13 cellular contexts compared by ENCODE assay signal in the genomic region with DNA sequence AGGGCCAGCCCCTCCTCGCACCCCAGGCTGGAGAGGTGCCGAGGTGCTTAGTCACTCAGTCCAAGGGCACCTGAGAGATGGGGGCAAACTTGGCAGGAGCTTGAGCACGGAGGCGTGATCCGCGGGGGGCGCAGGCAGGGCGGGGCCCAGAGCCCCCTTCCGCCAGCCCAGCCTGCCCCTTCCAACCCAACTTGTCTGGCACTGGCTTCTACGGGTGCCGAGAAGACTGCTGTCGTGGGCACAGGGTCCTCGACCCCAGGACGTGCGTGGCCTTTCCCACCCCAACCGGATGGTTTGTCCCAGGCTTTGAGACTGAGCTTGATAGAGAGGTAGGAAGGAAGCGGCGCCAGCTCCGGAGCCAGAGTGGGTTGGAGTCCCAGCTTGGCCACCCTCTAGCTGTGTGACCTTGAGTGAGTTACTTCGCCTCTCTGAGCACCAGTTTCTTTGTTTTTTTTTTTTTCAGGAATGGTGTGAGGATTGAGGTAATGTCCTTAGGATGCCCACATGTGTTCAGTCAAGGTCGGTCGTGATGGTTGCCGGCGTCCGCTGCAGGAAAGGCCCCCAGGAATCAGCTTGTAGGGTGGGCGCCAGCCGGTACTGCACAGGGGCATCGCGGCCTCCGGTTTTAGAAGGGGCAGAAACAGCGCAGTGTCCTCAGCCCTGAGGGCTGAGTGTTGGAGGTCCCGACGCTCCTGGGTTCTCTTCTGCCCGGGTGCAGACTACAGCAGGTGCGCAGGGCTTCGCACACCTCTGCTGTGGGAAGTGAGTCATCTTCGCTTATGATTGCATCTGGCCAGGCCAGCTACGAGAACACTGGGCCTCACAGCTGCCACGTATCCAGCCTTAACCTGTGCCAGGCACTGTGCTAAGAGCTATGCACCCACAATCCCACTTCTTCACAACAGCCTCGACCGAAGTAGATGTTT. TPM values are rescaled to one million over a fixed set of nuclear protein-coding genes. Genes with fewer than 3 reads are reported as not detected.
DNase-seq lines count a peak whose midpoint lies in the region; ATAC-seq and TF ChIP-seq lines count a peak whose summit lies in the region.
"Had no signal": no experiment of that assay in that cellular context is flagged by ENCODE, and none has a peak within 500 bp of the region (broad histone marks: within the 10 kb centered on the region; RNA-seq: fewer than 3 reads in every experiment).

No MANE protein-coding gene starts in this region.

- H3K4me3 ChIP-seq in gastroesophageal sphincter: no peak overlapping the region
- H3K4me3 ChIP-seq: left lung had no signal

- no peaks in the 10 kb centered on the region for H3K9me3 ChIP-seq in gastroesophageal sphincter
- H3K9me3 ChIP-seq: left lung had no signal

- H3K4me1 ChIP-seq in gastroesophageal sphincter: peaks cover 0 to 61% (median 32%) of the 10 kb centered on the region in 3 donors

- no peak for TF ChIP-seq CTCF in gastroesophageal sphincter (IDR thresholded peaks at IDR 0.05)

- H3K9me3 Mint-ChIP-seq in activated CD8-positive, alpha-beta memory T cell treated with anti-CD3 and anti-CD28 coated beads, Interleukin-2, amount 10 ng/mL, durations not matched to agents 7 days and 5 days (ENCODE audit: low read depth): no peaks in the 10 kb centered on the region
- H3K9me3 Mint-ChIP-seq in effector memory CD8-positive, alpha-beta T cell: no peaks in the 10 kb centered on the region

- DNase-seq in activated CD8-positive, alpha-beta memory T cell treated with anti-CD3 and anti-CD28 coated beads, Interleukin-2, amount 10 ng/mL, durations not matched to agents 7 days and 5 days: no peak
- no peak for DNase-seq in activated CD8-positive, alpha-beta memory T cell treated with anti-CD3 and anti-CD28 coated beads for 24 hours
- DNase-seq in HPDE6-E6E7 (ENCODE audit: extremely low spot score) (peak; percentile 37), renal cortical epithelial cell (ENCODE audit: low read depth) (peak; percentile 20), kidney glomerular epithelial cell (lab: John Stamatoyannopoulos, UW) (no peak)
- DNase-seq in effector memory CD8-positive, alpha-beta T cell: no peak
- DNase-seq: cortex of kidney, NCI-H524 treated with DMSO at 0.1 percent for 48 hours had no signal

- H3K27me3 Mint-ChIP-seq in activated CD8-positive, alpha-beta memory T cell treated with anti-CD3 and anti-CD28 coated beads, Interleukin-2, amount 10 ng/mL, durations not matched to agents 7 days and 5 days: peaks cover 92% of the 10 kb centered on the region
- H3K27me3 Mint-ChIP-seq in effector memory CD8-positive, alpha-beta T cell: peaks cover 72 to 94% of the 10 kb centered on the region in 2 donors

- no peak for TF ChIP-seq EP300 in gastroesophageal sphincter (IDR thresholded peaks at IDR 0.05)

- 13 to 14% methylated on average over 9 to 10 of the region's 41 CpGs for WGBS in gastroesophageal sphincter (ENCODE audit: low coverage in 1 of 2), 2 donors

- H3K36me3 ChIP-seq in gastroesophageal sphincter: no peaks in the 10 kb centered on the region
- H3K36me3 ChIP-seq: left lung had no signal

- H3K27ac Mint-ChIP-seq in activated CD8-positive, alpha-beta memory T cell treated with anti-CD3 and anti-CD28 coated beads, Interleukin-2, amount 10 ng/mL, durations not matched to agents 7 days and 5 days: peak overlapping the region; percentile 19
- no peak overlapping the region for H3K27ac Mint-ChIP-seq in effector memory CD8-positive, alpha-beta T cell

- no peak overlapping the region for H3K4me3 Mint-ChIP-seq in activated CD8-positive, alpha-beta memory T cell treated with anti-CD3 and anti-CD28 coated beads, Interleukin-2, amount 10 ng/mL, durations not matched to agents 7 days and 5 days
- H3K4me3 Mint-ChIP-seq in effector memory CD8-positive, alpha-beta T cell: peak overlapping the region; percentile 43 to 63

- H3K4me1 Mint-ChIP-seq in activated CD8-positive, alpha-beta memory T cell treated with anti-CD3 and anti-CD28 coated beads, Interleukin-2, amount 10 ng/mL, durations not matched to agents 7 days and 5 days: peaks cover 14% of the 10 kb centered on the region
- peaks cover 7 to 18% of the 10 kb centered on the region in 2 donors for H3K4me1 Mint-ChIP-seq in effector memory CD8-positive, alpha-beta T cell (ENCODE audit: low read depth in 2 of 2)

- no peak for TF ChIP-seq POLR2A in gastroesophageal sphincter (IDR thresholded peaks at IDR 0.05)

- CTCF ChIA-PET in activated CD8-positive, alpha-beta memory T cell treated with anti-CD3 and anti-CD28 coated beads, Interleukin-2, amount 10 ng/mL, durations not matched to agents 7 days and 5 days (lab: Charles Lee): interaction anchor here (0.7 to 3.3 kb wide), 17 partner anchors 8 to 485 kb away, joined by 3 to 20 read pairs (median 4); no protein-coding TSS in a partner anchor

- no peak overlapping the region for H3K27ac ChIP-seq in gastroesophageal sphincter
- H3K27ac ChIP-seq: left lung had no signal

- no peak for ATAC-seq in activated CD8-positive, alpha-beta memory T cell treated with anti-CD3 and anti-CD28 coated beads, Interleukin-2, amount 10 ng/mL, durations not matched to agents 7 days and 5 days
- no peak for ATAC-seq in effector memory CD8-positive, alpha-beta T cell (replicated peaks)
- ATAC-seq in HG03045 (IDR thresholded peaks at IDR 0.05; ENCODE audit: unreplicated experiment) (no peak), gastroesophageal sphincter (no peak)

- peaks cover 100% of the 10 kb centered on the region for H3K27me3 ChIP-seq in gastroesophageal sphincter

- peaks cover 2% of the 10 kb centered on the region for H3K36me3 Mint-ChIP-seq in activated CD8-positive, alpha-beta memory T cell treated with anti-CD3 and anti-CD28 coated beads, Interleukin-2, amount 10 ng/mL, durations not matched to agents 7 days and 5 days
- peaks cover 10% of the 10 kb centered on the region for H3K36me3 Mint-ChIP-seq in effector memory CD8-positive, alpha-beta T cell (ENCODE audit: insufficient read depth)

RNA-seq across cellular contexts. Expression of a gene that starts 28.6 kb away (rescaled TPM):
- total RNA-seq in activated CD8-positive, alpha-beta memory T cell treated with anti-CD3 and anti-CD28 coated beads, Interleukin-2, amount 10 ng/mL, durations not matched to agents 7 days and 5 days: not detected
- total RNA-seq in renal cortical epithelial cell (not detected in 2 replicates), gastroesophageal sphincter (not detected)
- total RNA-seq: HT1080, left lung had no signal

RNA-seq across cellular contexts. Expression of a gene that starts 30.6 kb away (rescaled TPM):
- total RNA-seq in activated CD8-positive, alpha-beta memory T cell treated with anti-CD3 and anti-CD28 coated beads, Interleukin-2, amount 10 ng/mL, durations not matched to agents 7 days and 5 days: not detected
- not detected in 2 replicates for total RNA-seq in renal cortical epithelial cell
- total RNA-seq in gastroesophageal sphincter: not detected
- total RNA-seq: HT1080, left lung, occipital lobe had no signal

Comparison
In these comparisons a context has a peak if more than half of its experiments do, and no peak if none do; other contexts are left out.
1. DNase-seq: peak in HPDE6-E6E7 (single experiment) and renal cortical epithelial cell (single experiment); none in activated CD8-positive, alpha-beta memory T cell treated with anti-CD3 and anti-CD28 coated beads, Interleukin-2, amount 10 ng/mL, durations not matched to agents 7 days and 5 days (single experiment), activated CD8-positive, alpha-beta memory T cell treated with anti-CD3 and anti-CD28 coated beads for 24 hours (single experiment), effector memory CD8-positive, alpha-beta T cell (0 of 3) and kidney glomerular epithelial cell (single experiment).